Comparison of ENCODE assay signal across 8 cellular contexts in genomic region chr1:92298573-92299476, GRCh38. TPM values are rescaled to one million over a fixed set of nuclear protein-coding genes. Genes with fewer than 3 reads are reported as not detected.
DNase-seq lines count a peak whose midpoint lies in the region; ATAC-seq and TF ChIP-seq lines count a peak whose summit lies in the region.

GLMN (minus strand) TSS chr1:92298987; CDS start chr1:92297999, 988 bp downstream.
RPAP2 (plus strand) TSS chr1:92299059; CDS start chr1:92299074, 15 bp downstream.

- ATAC-seq in GM18517 (IDR thresholded peaks at IDR 0.05; ENCODE audit: unreplicated experiment) (peak; percentile 94), HG03039 (IDR thresholded peaks at IDR 0.05; ENCODE audit: unreplicated experiment) (peak; percentile 98)

- TF ChIP-seq CTCF in brain microvascular endothelial cell (IDR thresholded peaks at IDR 0.05; ENCODE audit: low read depth, low read length, missing control alignments), result peak; percentile 39

- H3K4me1 ChIP-seq in skeletal muscle tissue (ENCODE audit: control insufficient read depth in 3 of 3, insufficient read depth in 3 of 3, low read length in 3 of 3), result peaks cover 0 to 13% (median 9%) of the 10 kb centered on the region in 3 donors

- H3K9me3 ChIP-seq in iPS-18c (ENCODE audit: control insufficient read depth, insufficient read depth, low read length) (no peaks in the 10 kb centered on the region), skeletal muscle tissue (ENCODE audit: control insufficient read depth in 3 of 3, low read length in 3 of 3) (no peaks in the 10 kb centered on the region)

- DNase-seq in A172 (ENCODE audit: low spot score) (peak; percentile 55), NCI-H2081 treated with DMSO at 0.1 percent for 48 hours (lab: John Stamatoyannopoulos, UW) (peak; percentile 6), UCSD-AML1 (lab: John Stamatoyannopoulos, UW; ENCODE audit: unreplicated experiment) (peak; percentile 91), brain microvascular endothelial cell (peak; percentile 55)

- H3K36me3 ChIP-seq in brain microvascular endothelial cell (replicated peaks) (peaks cover 4% of the 10 kb centered on the region), skeletal muscle tissue (ENCODE audit: control insufficient read depth in 3 of 3, insufficient read depth in 3 of 3, low read length in 3 of 3) (peaks cover 7 to 24% (median 16%) of the 10 kb centered on the region in 3 donors)

- in situ Hi-C loops in brain microvascular endothelial cell (cut with HindIII; ENCODE audit: low pct_ligation_motif_present, low sequenced_read_pairs), result loop anchor here (10.0 kb wide), 1 partner anchor 304 kb away; no protein-coding TSS in a partner anchor

- H3K9ac ChIP-seq in skeletal muscle tissue (ENCODE audit: low read depth in 1 of 3, low read length in 3 of 3), result peak within 1 kb of the TSS; percentile 90 to 97 (median 95)

- H3K27ac ChIP-seq in brain microvascular endothelial cell (peak within 1 kb of the TSS; percentile 83), skeletal muscle tissue (ENCODE audit: low read depth, low read length) (peak within 1 kb of the TSS; percentile 89)

- H3K4me3 ChIP-seq in brain microvascular endothelial cell (ENCODE audit: low read depth, low read length), result peak within 1 kb of the TSS; percentile 84
- H3K4me3 ChIP-seq in iPS-18c (ENCODE audit: insufficient read depth, low read depth, low read length), result peak within 1 kb of the TSS; percentile 96
- H3K4me3 ChIP-seq in skeletal muscle tissue (ENCODE audit: low read length in 3 of 3), result peak within 1 kb of the TSS; percentile 89 to 96 (median 89)

- H3K27me3 ChIP-seq in brain microvascular endothelial cell (replicated peaks), result no peaks in the 10 kb centered on the region
- H3K27me3 ChIP-seq in skeletal muscle tissue (ENCODE audit: control insufficient read depth in 3 of 3, insufficient read depth in 3 of 3, low read length in 3 of 3), result no peaks in the 10 kb centered on the region

RNA-seq across cellular contexts. Expression of gene GLMN, which starts in this region (rescaled TPM):
- 11.0 and 11.9 TPM in 2 replicates for total RNA-seq in A172 (2014; rRNA removed; shearing (Covaris generic))
- total RNA-seq in skeletal muscle tissue, result 13.0 TPM

RNA-seq across cellular contexts. Expression of gene RPAP2, which starts in this region (rescaled TPM):
- 17.5 and 19.1 TPM in 2 replicates for total RNA-seq in A172 (2014; rRNA removed; shearing (Covaris generic))
- 31.8 TPM for total RNA-seq in skeletal muscle tissue

Comparison
In these comparisons a context has a peak if more than half of its experiments do, and no peak if none do; other contexts are left out.
1. Peak in every context shown above with its lines: DNase-seq, ATAC-seq, H3K4me3 ChIP-seq and H3K27ac ChIP-seq.
2. DNase-seq: peak in every context shown above with its lines; median percentile 91 in UCSD-AML1; 55 in A172; 55 in brain microvascular endothelial cell; 6 in NCI-H2081 treated with DMSO at 0.1 percent for 48 hours.